Comparison of ENCODE assay signal across 9 cellular contexts in genomic region chr21:34582506-34583150, GRCh38. TPM values are rescaled to one million over a fixed set of nuclear protein-coding genes. Genes with fewer than 3 reads are reported as not detected.
A peak's percentile ranks its signal among the peaks of the same experiment; 100 is the strongest.
DNase-seq lines count a peak whose midpoint lies in the region; ATAC-seq and TF ChIP-seq lines count a peak whose summit lies in the region.
"Had no signal": no experiment of that assay in that cellular context is flagged by ENCODE, and none has a peak within 500 bp of the region (broad histone marks: within the 10 kb centered on the region; RNA-seq: fewer than 3 reads in every experiment).

No MANE protein-coding gene starts in this region.

- no peak for TF ChIP-seq CTCF in activated CD8-positive, alpha-beta T cell treated with anti-CD3 and anti-CD28 coated beads for 36 hours (IDR thresholded peaks at IDR 0.05)

- CTCF ChIA-PET in activated CD8-positive, alpha-beta T cell treated with anti-CD3 and anti-CD28 coated beads for 36 hours (lab: Charles Lee): interaction anchor here (0.9 to 1.4 kb wide), 8 partner anchors 10 to 72 kb away, joined by 3 to 10 read pairs (median 3); no protein-coding TSS in a partner anchor

- H3K27me3 Mint-ChIP-seq in activated CD8-positive, alpha-beta T cell treated with anti-CD3 and anti-CD28 coated beads for 36 hours: no peaks in the 10 kb centered on the region

- H3K4me1 Mint-ChIP-seq in activated CD8-positive, alpha-beta T cell treated with anti-CD3 and anti-CD28 coated beads for 36 hours (ENCODE audit: low read depth): peaks cover 17% of the 10 kb centered on the region
- H3K4me1 Mint-ChIP-seq: B cell had no signal

- POLR2A ChIA-PET in activated CD8-positive, alpha-beta T cell treated with anti-CD3 and anti-CD28 coated beads for 36 hours (lab: Charles Lee): no interaction called here

- intact Hi-C loops in activated CD8-positive, alpha-beta T cell treated with anti-CD3 and anti-CD28 coated beads for 36 hours (cut with micrococcal nuclease): no loop called here
- intact Hi-C loops in left cardiac atrium (cut with DNase I): no loop called here

- peak; percentile 56 for ATAC-seq in HG03469 (IDR thresholded peaks at IDR 0.05; ENCODE audit: unreplicated experiment)
- peak; percentile 67 for ATAC-seq in activated CD8-positive, alpha-beta T cell treated with anti-CD3 and anti-CD28 coated beads for 36 hours
- peak; percentile 73 to 79 for ATAC-seq in left cardiac atrium
- peak; percentile 76 for ATAC-seq in stimulated activated naive CD8-positive, alpha-beta T cell treated with anti-CD3 and anti-CD28 coated beads, Interleukin-15, Interleukin-2, amounts not matched to agents 100 U/mL and 50 U/mL, for 24 hours

- H3K4me3 Mint-ChIP-seq in activated CD8-positive, alpha-beta T cell treated with anti-CD3 and anti-CD28 coated beads for 36 hours: no peak overlapping the region
- H3K4me3 Mint-ChIP-seq: B cell had no signal

- peak overlapping the region; percentile 9 for H3K27ac Mint-ChIP-seq in activated CD8-positive, alpha-beta T cell treated with anti-CD3 and anti-CD28 coated beads for 36 hours
- H3K27ac Mint-ChIP-seq: B cell had no signal

- peaks cover 1% of the 10 kb centered on the region for H3K36me3 Mint-ChIP-seq in activated CD8-positive, alpha-beta T cell treated with anti-CD3 and anti-CD28 coated beads for 36 hours (ENCODE audit: low read depth)

- peak; percentile 42 for DNase-seq in DMS79 treated with DMSO at 0.1 percent for 48 hours (lab: John Stamatoyannopoulos, UW)
- DNase-seq in DMS79 (lab: John Stamatoyannopoulos, UW): no peak
- DNase-seq in activated CD8-positive, alpha-beta T cell treated with anti-CD3 and anti-CD28 coated beads for 36 hours: peak; percentile 19
- DNase-seq in left cardiac atrium: peak; percentile 29
- DNase-seq in stimulated activated naive CD8-positive, alpha-beta T cell treated with anti-CD3 and anti-CD28 coated beads, Interleukin-15, Interleukin-2, amounts not matched to agents 100 U/mL and 50 U/mL, for 24 hours: no peak
- no peak for DNase-seq in inferior parietal cortex (ENCODE audit: extremely low spot score)
- DNase-seq in NCI-H2081 (lab: John Stamatoyannopoulos, UW): no peak

- H3K9me3 Mint-ChIP-seq in activated CD8-positive, alpha-beta T cell treated with anti-CD3 and anti-CD28 coated beads for 36 hours: peaks cover 1% of the 10 kb centered on the region

RNA-seq across cellular contexts. Expression of gene RCAN1, which starts 32.3 kb away (rescaled TPM):
- total RNA-seq in activated CD8-positive, alpha-beta T cell treated with anti-CD3 and anti-CD28 coated beads for 36 hours: 1 to 10 TPM; 6.1 to 7.8 TPM
- 10 to 100 TPM; 34.8 to 35.3 TPM for total RNA-seq in left cardiac atrium

Comparison
In these comparisons a context has a peak if more than half of its experiments do, and no peak if none do; other contexts are left out.
1. DNase-seq: peak in DMS79 treated with DMSO at 0.1 percent for 48 hours (single experiment), activated CD8-positive, alpha-beta T cell treated with anti-CD3 and anti-CD28 coated beads for 36 hours (single experiment) and left cardiac atrium (single experiment); none in DMS79 (single experiment), stimulated activated naive CD8-positive, alpha-beta T cell treated with anti-CD3 and anti-CD28 coated beads, Interleukin-15, Interleukin-2, amounts not matched to agents 100 U/mL and 50 U/mL, for 24 hours (single experiment), inferior parietal cortex (single experiment) and NCI-H2081 (0 of 2).
2. RNA of gene RCAN1, which starts 32.3 kb away (total RNA-seq): 34.8 to 35.3 TPM in left cardiac atrium; 6.1 to 7.8 TPM in activated CD8-positive, alpha-beta T cell treated with anti-CD3 and anti-CD28 coated beads for 36 hours; every median in the first group is over 4 times any median in the second.
3. Peak in every context shown above with its lines, with median percentiles within 50 percentile points of each other: ATAC-seq.